Comparison of ENCODE assay signal across 20 cellular contexts in the genomic region with DNA sequence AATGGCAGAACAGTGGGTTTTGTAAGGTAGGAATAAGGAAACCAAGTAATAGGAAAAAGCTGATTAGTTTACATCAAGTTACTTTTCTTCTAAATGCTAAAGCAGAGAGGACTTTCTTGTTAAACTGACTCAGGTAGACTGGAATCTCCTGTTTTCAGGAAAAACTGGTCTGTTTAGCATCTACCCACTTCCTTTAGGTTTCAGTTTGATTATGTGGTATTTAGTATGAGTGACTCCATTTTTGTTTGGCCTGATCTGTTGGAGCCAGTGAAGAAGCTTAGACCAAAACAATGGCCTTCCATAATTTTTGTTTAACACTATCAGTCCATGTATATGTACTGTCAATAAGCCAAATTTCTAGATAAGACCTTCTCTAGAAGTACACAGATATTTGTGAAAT.
"Had no signal": no experiment of that assay in that cellular context is flagged by ENCODE, and none has a peak within 500 bp of the region (broad histone marks: within the 10 kb centered on the region; RNA-seq: fewer than 3 reads in every experiment).

No MANE protein-coding gene starts in this region.

- H3K4me3 Mint-ChIP-seq: dendritic cell treated with granulocyte-macrophage colony-stimulating factor and Interleukin-4, amounts not matched to agents 40 ng/mL and 50 ng/mL, for 4 days; effector memory CD8-positive, alpha-beta T cell; naive thymus-derived CD4-positive, alpha-beta T cell; stimulated activated memory B cell treated with anti-CD40 and anti-IgM and Interleukin-4, amounts not matched to agents 10 μg/mL and 1 μg/mL and 100 μg/mL, for 72 hours; T-helper 1 cell treated with Interleukin-12 subunit alpha and Interleukin-12 subunit beta and Interleukin-4 antibody, amounts not matched to agents 30 μg/mL and 1 μg/mL, for 36 hours had no signal

- H3K27me3 ChIP-seq: brain microvascular endothelial cell, pancreas, thyroid gland, vagina had no signal

- H3K9me3 ChIP-seq: mucosa of descending colon, pancreas, thyroid gland, vagina had no signal

- DNase-seq: activated CD4-positive, alpha-beta T cell treated with anti-CD3 and anti-CD28 coated beads for 48 hours; activated effector memory CD4-positive, alpha-beta T cell treated with Interleukin-2 at 50 U/mL for 16 hours; amygdala; brain microvascular endothelial cell; effector memory CD8-positive, alpha-beta T cell; erythroblast; mucosa of descending colon; naive thymus-derived CD4-positive, alpha-beta T cell; pancreas; stimulated activated CD4-positive, alpha-beta T cell treated with anti-CD3 and anti-CD28 coated beads, Interleukin-12 subunit alpha, Interleukin-12 subunit beta, amount 100 ng/mL, for 4 hours; stimulated activated CD4-positive, alpha-beta T cell treated with anti-CD3 and anti-CD28 coated beads, Interleukin-2, amount 100 ng/mL, for 24 hours; thyroid gland; WERI-Rb-1 had no signal

- FAIRE-seq: keratinocyte, pancreas had no signal

- H3K4me1 ChIP-seq: pancreas, thyroid gland, vagina had no signal

- H3K27ac ChIP-seq: brain microvascular endothelial cell, pancreas, thyroid gland, vagina, WERI-Rb-1 had no signal

- H3K27me3 Mint-ChIP-seq: dendritic cell treated with granulocyte-macrophage colony-stimulating factor and Interleukin-4, amounts not matched to agents 40 ng/mL and 50 ng/mL, for 4 days; effector memory CD8-positive, alpha-beta T cell; naive thymus-derived CD4-positive, alpha-beta T cell; stimulated activated memory B cell treated with anti-CD40 and anti-IgM and Interleukin-4, amounts not matched to agents 10 μg/mL and 1 μg/mL and 100 μg/mL, for 72 hours had no signal

- H3K36me3 ChIP-seq: brain microvascular endothelial cell, pancreas, thyroid gland, vagina had no signal

- H3K27ac Mint-ChIP-seq: dendritic cell treated with granulocyte-macrophage colony-stimulating factor and Interleukin-4, amounts not matched to agents 40 ng/mL and 50 ng/mL, for 4 days; stimulated activated memory B cell treated with anti-CD40 and anti-IgM and Interleukin-4, amounts not matched to agents 10 μg/mL and 1 μg/mL and 100 μg/mL, for 72 hours; T-helper 1 cell treated with Interleukin-12 subunit alpha and Interleukin-12 subunit beta and Interleukin-4 antibody, amounts not matched to agents 30 μg/mL and 1 μg/mL, for 36 hours had no signal

- H3K9me3 Mint-ChIP-seq: activated naive CD4-positive, alpha-beta T cell treated with anti-CD3 and anti-CD28 coated beads, Interleukin-2, amount 50 U/mL, for 72 hours; dendritic cell treated with granulocyte-macrophage colony-stimulating factor and Interleukin-4, amounts not matched to agents 40 ng/mL and 50 ng/mL, for 4 days; effector memory CD8-positive, alpha-beta T cell; naive thymus-derived CD4-positive, alpha-beta T cell; stimulated activated memory B cell treated with anti-CD40 and anti-IgM and Interleukin-4, amounts not matched to agents 10 μg/mL and 1 μg/mL and 100 μg/mL, for 72 hours; T-helper 1 cell treated with Interleukin-12 subunit alpha and Interleukin-12 subunit beta and Interleukin-4 antibody, amounts not matched to agents 30 μg/mL and 1 μg/mL, for 36 hours had no signal

- H3K4me3 ChIP-seq: mucosa of descending colon, pancreas, thyroid gland, vagina had no signal

- ATAC-seq: activated naive CD4-positive, alpha-beta T cell treated with anti-CD3 and anti-CD28 coated beads, Interleukin-2, amount 50 U/mL, for 72 hours; effector memory CD8-positive, alpha-beta T cell; left lobe of liver; mucosa of descending colon; naive thymus-derived CD4-positive, alpha-beta T cell; pancreas; stimulated activated memory B cell treated with anti-CD40 and anti-IgM and Interleukin-4, amounts not matched to agents 10 μg/mL and 1 μg/mL and 100 μg/mL, for 72 hours had no signal
